21 cellular contexts compared by ENCODE assay signal in the genomic region with DNA sequence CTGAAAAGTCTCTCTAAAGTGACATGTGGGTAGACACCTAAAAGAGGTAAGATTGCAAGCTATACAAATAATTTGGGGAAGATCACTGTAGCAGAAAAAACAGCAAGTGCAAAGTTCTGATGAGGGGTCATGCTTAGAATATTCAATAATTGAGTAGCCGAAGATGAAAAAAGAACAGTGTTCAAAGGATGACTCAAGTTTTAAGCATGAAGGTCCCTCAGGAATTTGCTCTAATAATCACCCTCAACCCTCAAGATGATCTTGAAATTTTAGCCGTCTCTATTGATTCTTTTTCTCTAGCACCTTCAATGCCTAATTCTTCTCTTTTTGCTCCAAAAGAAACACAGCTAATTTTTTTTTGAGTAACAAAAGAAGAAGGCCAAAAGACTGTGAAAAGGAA.
DNase-seq lines count a peak whose midpoint lies in the region; ATAC-seq and TF ChIP-seq lines count a peak whose summit lies in the region.
"Had no signal": no experiment of that assay in that cellular context is flagged by ENCODE, and none has a peak within 500 bp of the region (broad histone marks: within the 10 kb centered on the region; RNA-seq: fewer than 3 reads in every experiment).

No MANE protein-coding gene starts in this region.

- H3K4me3 ChIP-seq in astrocyte of the cerebellum (ENCODE audit: low read depth, low read length) (no peak overlapping the region), dorsolateral prefrontal cortex (no peak overlapping the region)

- H3K27ac ChIP-seq in dorsolateral prefrontal cortex, result no peak overlapping the region

- in situ Hi-C loops in astrocyte of the cerebellum (cut with HindIII; ENCODE audit: low sequenced_read_pairs), result loop anchor here (25.0 kb wide), 1 partner anchor 587 kb away; no protein-coding TSS in a partner anchor

- DNase-seq in HCEC 1CT (peak; percentile 37), astrocyte of the cerebellum (ENCODE audit: low read depth) (peak; percentile 15), iris pigment epithelial cell (ENCODE audit: low read depth) (peak; percentile 59), T-helper 2 cell (no peak), dorsolateral prefrontal cortex (no peak)
- no peak for DNase-seq in activated T-cell treated with anti-CD3 and anti-CD28 coated beads, Interleukin-2, amount 50 U/mL, for 48 hours
- DNase-seq: BE2C; Calu3; CD4-positive, alpha-beta T cell; DMS79; GF-D8; HFFc6; MV-4-11; NCI-H1436; NCI-H2029 treated with DMSO at 0.1 percent for 48 hours; NCI-H2171 treated with DMSO at 0.1 percent for 48 hours; NCI-H446 treated with DMSO at 0.1 percent for 48 hours; OCI-M1; RPMI8226; SIG-M5 had no signal

- intact Hi-C loops in dorsolateral prefrontal cortex (cut with DNase I), result no loop called here

- no peak for ATAC-seq in HG02588 (IDR thresholded peaks at IDR 0.05; ENCODE audit: unreplicated experiment)

- H3K27me3 ChIP-seq in dorsolateral prefrontal cortex, result no peaks in the 10 kb centered on the region
- H3K27me3 ChIP-seq: BE2C had no signal

- TF ChIP-seq CTCF in astrocyte of the cerebellum (IDR thresholded peaks at IDR 0.05; ENCODE audit: low read depth, low read length, missing control alignments) (no peak), dorsolateral prefrontal cortex (IDR thresholded peaks at IDR 0.05 in 54 of 56, conservative IDR thresholded peaks at IDR 0.05 in 2 of 56; ENCODE audit: low read depth in 1 of 56, partially characterized antibody in 56 of 56) (no peak)

Comparison
In these comparisons a context has a peak if more than half of its experiments do, and no peak if none do; other contexts are left out.
1. DNase-seq: peak in HCEC 1CT (single experiment), astrocyte of the cerebellum (single experiment) and iris pigment epithelial cell (single experiment); none in T-helper 2 cell (0 of 5), activated T-cell treated with anti-CD3 and anti-CD28 coated beads, Interleukin-2, amount 50 U/mL, for 48 hours (0 of 2) and dorsolateral prefrontal cortex (0 of 10).